ENCODE assay signal across 7 cellular contexts in the genomic region with DNA sequence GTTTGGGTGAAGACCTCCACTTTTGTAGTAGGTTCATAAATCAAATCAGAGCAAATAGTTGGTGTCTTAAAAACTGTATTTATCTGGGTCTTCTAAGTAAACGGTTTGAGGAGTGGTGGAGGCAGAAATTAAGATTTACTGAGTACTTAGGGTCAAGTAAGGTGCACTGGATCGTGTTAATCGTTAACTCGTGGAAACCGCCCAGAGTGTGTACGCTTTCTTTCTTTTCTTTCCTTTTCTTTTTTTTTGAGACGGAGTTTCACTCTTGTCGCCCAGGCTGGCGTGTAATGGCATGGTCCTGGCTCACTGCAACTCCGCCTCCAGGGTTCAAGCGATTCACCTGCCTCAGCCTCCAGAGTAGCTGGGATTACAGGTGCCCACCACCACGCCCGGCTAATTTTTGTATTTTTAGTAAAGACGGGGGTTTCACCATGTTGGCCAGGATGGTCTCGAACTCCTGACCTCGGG. TPM values are rescaled to one million over a fixed set of nuclear protein-coding genes. Genes with fewer than 3 reads are reported as not detected.
A peak's percentile ranks its signal among the peaks of the same experiment; 100 is the strongest.
DNase-seq lines count a peak whose midpoint lies in the region; ATAC-seq and TF ChIP-seq lines count a peak whose summit lies in the region.
"Not testable (repeated sequence)": the region's sequence is repeated elsewhere in the genome, so short reads cannot be mapped to it uniquely, and the experiment has no call there.
"Had no signal": no experiment of that assay in that cellular context is flagged by ENCODE, and none has a peak within 500 bp of the region (broad histone marks: within the 10 kb centered on the region; RNA-seq: fewer than 3 reads in every experiment).

No MANE protein-coding gene starts in this region.

- H3K27me3 Mint-ChIP-seq in Caco-2 (ENCODE audit: insufficient read depth, unreplicated experiment); activated naive CD8-positive, alpha-beta T cell treated with anti-CD3 and anti-CD28 coated beads, Interleukin-2, amount 10 ng/mL, durations not matched to agents 7 days and 5 days: not testable (repeated sequence)

- H3K9ac ChIP-seq in OCI-LY3 (ENCODE audit: low read length) = peak overlapping the region; percentile 59

- not testable (repeated sequence) for H3K27me3 ChIP-seq in Caco-2 (replicated peaks; ENCODE audit: control insufficient read depth, insufficient read depth, low read length); OCI-LY3 (ENCODE audit: low read depth, low read length)

- peak overlapping the region; percentile 49; the same call in 1 of the 2 replicates for H2AFZ ChIP-seq in OCI-LY3 (ENCODE audit: low read depth, low read length)

- H3K36me3 Mint-ChIP-seq in Caco-2 (ENCODE audit: insufficient read depth, unreplicated experiment) = peaks cover 16% of the 10 kb centered on the region
- H3K36me3 Mint-ChIP-seq in activated naive CD8-positive, alpha-beta T cell treated with anti-CD3 and anti-CD28 coated beads, Interleukin-2, amount 10 ng/mL, durations not matched to agents 7 days and 5 days = not testable (repeated sequence)
- H3K36me3 Mint-ChIP-seq in stimulated activated effector memory CD8-positive, alpha-beta T cell treated with anti-CD3 and anti-CD28 coated beads, Interleukin-12 subunit alpha, Interleukin-12 subunit beta, amount 100 ng/mL, for 72 hours = peaks cover 24% of the 10 kb centered on the region

- not testable (repeated sequence) for TF ChIP-seq CTCF in Caco-2 (IDR thresholded peaks at IDR 0.05; ENCODE audit: insufficient read depth in 1 of 2, low read depth in 1 of 2, low read length in 1 of 2, severe bottlenecking in 1 of 2, unreplicated experiment in 1 of 2); OCI-LY3 (IDR thresholded peaks at IDR 0.05; ENCODE audit: low read depth, low read length); fibroblast of pulmonary artery (IDR thresholded peaks at IDR 0.05; ENCODE audit: low read length, missing control alignments); mucosa of descending colon (IDR thresholded peaks at IDR 0.05)

- peak in 1 of 2 experiments; percentile 23 for DNase-seq in Caco-2
- not testable (repeated sequence) for DNase-seq in activated naive CD8-positive, alpha-beta T cell treated with anti-CD3 and anti-CD28 coated beads, Interleukin-2, amount 10 ng/mL, durations not matched to agents 7 days and 5 days; fibroblast of pulmonary artery (ENCODE audit: low read depth); stimulated activated effector memory CD8-positive, alpha-beta T cell treated with anti-CD3 and anti-CD28 coated beads, Interleukin-12 subunit alpha, Interleukin-12 subunit beta, amount 100 ng/mL, for 72 hours (ENCODE audit: low spot score in 2 of 2)
- peak in 1 of 3 donors; percentile 74 for DNase-seq in mucosa of descending colon

- H3K4me2 ChIP-seq in OCI-LY3 (ENCODE audit: low read length) = peak overlapping the region; percentile 62

- peaks cover 16% of the 10 kb centered on the region for H3K4me1 Mint-ChIP-seq in Caco-2 (ENCODE audit: low read depth, unreplicated experiment)
- peaks cover 28% of the 10 kb centered on the region for H3K4me1 Mint-ChIP-seq in activated naive CD8-positive, alpha-beta T cell treated with anti-CD3 and anti-CD28 coated beads, Interleukin-2, amount 10 ng/mL, durations not matched to agents 7 days and 5 days
- H3K4me1 Mint-ChIP-seq in stimulated activated effector memory CD8-positive, alpha-beta T cell treated with anti-CD3 and anti-CD28 coated beads, Interleukin-12 subunit alpha, Interleukin-12 subunit beta, amount 100 ng/mL, for 72 hours = peaks cover 27% of the 10 kb centered on the region

- H3K79me2 ChIP-seq in OCI-LY3 (ENCODE audit: low read length) = not testable (repeated sequence)

- not testable (repeated sequence) for H4K20me1 ChIP-seq in OCI-LY3 (ENCODE audit: insufficient read depth, low read length)

- CTCF ChIA-PET in Caco-2 (lab: Charles Lee) = interaction anchor here (0.6 to 1.4 kb wide), 11 partner anchors 23 to 285 kb away, joined by 3 to 19 read pairs (median 5); partner anchors contain the start of gene DDR1

- H3K4me3 ChIP-seq in Caco-2 (ENCODE audit: low read depth, low read length) = peak overlapping the region; percentile 76
- H3K4me3 ChIP-seq in OCI-LY3 (ENCODE audit: low read length) = peak overlapping the region; percentile 99
- H3K4me3 ChIP-seq in fibroblast of pulmonary artery (replicated peaks; ENCODE audit: low read depth, low read length) = peak overlapping the region; percentile 82
- H3K4me3 ChIP-seq in mucosa of descending colon = peak overlapping the region; percentile 70

- POLR2A ChIA-PET in Caco-2 (lab: Charles Lee) = interaction anchor here (0.6 to 1.0 kb wide), 3 partner anchors 25 to 640 kb away, joined by 3 to 6 read pairs (median 3); partner anchors contain the start of genes NFKBIL1 and TUBB
- POLR2A ChIA-PET in activated naive CD8-positive, alpha-beta T cell treated with anti-CD3 and anti-CD28 coated beads, Interleukin-2, amount 10 ng/mL, durations not matched to agents 7 days and 5 days (lab: Charles Lee) = interaction anchor here (0.6 to 2.3 kb wide), 5 partner anchors 77 to 693 kb away, joined by 3 to 7 read pairs (median 5); partner anchors contain the start of genes IER3 and MDC1

- H3K9me3 Mint-ChIP-seq in Caco-2 (ENCODE audit: unreplicated experiment); activated naive CD8-positive, alpha-beta T cell treated with anti-CD3 and anti-CD28 coated beads, Interleukin-2, amount 10 ng/mL, durations not matched to agents 7 days and 5 days; stimulated activated effector memory CD8-positive, alpha-beta T cell treated with anti-CD3 and anti-CD28 coated beads, Interleukin-12 subunit alpha, Interleukin-12 subunit beta, amount 100 ng/mL, for 72 hours: not testable (repeated sequence)

- not testable (repeated sequence) for H3K27ac ChIP-seq in OCI-LY3 (ENCODE audit: low read length)

- peak overlapping the region; percentile 60 for H3K27ac Mint-ChIP-seq in Caco-2 (ENCODE audit: unreplicated experiment)
- not testable (repeated sequence) for H3K27ac Mint-ChIP-seq in activated naive CD8-positive, alpha-beta T cell treated with anti-CD3 and anti-CD28 coated beads, Interleukin-2, amount 10 ng/mL, durations not matched to agents 7 days and 5 days
- H3K27ac Mint-ChIP-seq in stimulated activated effector memory CD8-positive, alpha-beta T cell treated with anti-CD3 and anti-CD28 coated beads, Interleukin-12 subunit alpha, Interleukin-12 subunit beta, amount 100 ng/mL, for 72 hours = peak overlapping the region; percentile 91

- not testable (repeated sequence) for ATAC-seq in activated naive CD8-positive, alpha-beta T cell treated with anti-CD3 and anti-CD28 coated beads, Interleukin-2, amount 10 ng/mL, durations not matched to agents 7 days and 5 days (ENCODE audit: low read depth); stimulated activated effector memory CD8-positive, alpha-beta T cell treated with anti-CD3 and anti-CD28 coated beads, Interleukin-12 subunit alpha, Interleukin-12 subunit beta, amount 100 ng/mL, for 72 hours
- ATAC-seq in mucosa of descending colon = peak; percentile 62

- H3K36me3 ChIP-seq in Caco-2 (ENCODE audit: control insufficient read depth, insufficient read depth, low read length); OCI-LY3 (replicated peaks; ENCODE audit: low read depth, low read length); mucosa of descending colon (ENCODE audit: low read depth): not testable (repeated sequence)

- H3K4me3 Mint-ChIP-seq in Caco-2 (ENCODE audit: unreplicated experiment) = peak overlapping the region; percentile 90
- peak overlapping the region; percentile 98 for H3K4me3 Mint-ChIP-seq in activated naive CD8-positive, alpha-beta T cell treated with anti-CD3 and anti-CD28 coated beads, Interleukin-2, amount 10 ng/mL, durations not matched to agents 7 days and 5 days
- peak overlapping the region; percentile 94 for H3K4me3 Mint-ChIP-seq in stimulated activated effector memory CD8-positive, alpha-beta T cell treated with anti-CD3 and anti-CD28 coated beads, Interleukin-12 subunit alpha, Interleukin-12 subunit beta, amount 100 ng/mL, for 72 hours

- intact Hi-C loops in Caco-2 (cut with micrococcal nuclease; ENCODE audit: unreplicated experiment); mucosa of descending colon (cut with DNase I, micrococcal nuclease): not testable (repeated sequence)

- not testable (repeated sequence) for H3K9me3 ChIP-seq in Caco-2; OCI-LY3 (ENCODE audit: insufficient read depth, low read length); mucosa of descending colon

- H3K4me1 ChIP-seq in Caco-2; mucosa of descending colon (ENCODE audit: low read depth): not testable (repeated sequence)
- H3K4me1 ChIP-seq in OCI-LY3 (ENCODE audit: low read length) = peaks cover 12% of the 10 kb centered on the region

- BruUV-seq in Caco-2 (replicated peaks; lab: Mats Ljungman, UMichigan) = not testable (repeated sequence)

RNA-seq across cellular contexts. Expression of gene GTF2H4, which starts 0.7 kb away (rescaled TPM):
- total RNA-seq in Caco-2 (2022) (40.6 and 43.6 TPM in 2 replicates), mucosa of descending colon (10 to 100 TPM; 17.0 to 25.3 (median 25.0) TPM)
- total RNA-seq in activated naive CD8-positive, alpha-beta T cell treated with anti-CD3 and anti-CD28 coated beads, Interleukin-2, amount 10 ng/mL, durations not matched to agents 7 days and 5 days = 10 to 100 TPM; 26.7 to 36.2 TPM

RNA-seq across cellular contexts. Expression of gene VARS2, which starts 6.7 kb away (rescaled TPM):
- total RNA-seq in Caco-2 (2022) = 32.1 and 37.5 TPM in 2 replicates
- total RNA-seq in activated naive CD8-positive, alpha-beta T cell treated with anti-CD3 and anti-CD28 coated beads, Interleukin-2, amount 10 ng/mL, durations not matched to agents 7 days and 5 days = 10 to 100 TPM; 38.0 to 43.1 TPM
- total RNA-seq in mucosa of descending colon = 10 to 100 TPM; 20.9 to 27.6 (median 27.3) TPM

RNA-seq across cellular contexts. Expression of gene DDR1, which starts 23.0 kb away (rescaled TPM):
- 113 and 115 TPM in 2 replicates for total RNA-seq in Caco-2 (2022)
- total RNA-seq in activated naive CD8-positive, alpha-beta T cell treated with anti-CD3 and anti-CD28 coated beads, Interleukin-2, amount 10 ng/mL, durations not matched to agents 7 days and 5 days = 10 to 100 TPM; 10.9 to 11.3 TPM
- 100 to 1,000 TPM; 145 to 336 (median 271) TPM for total RNA-seq in mucosa of descending colon

RNA-seq across cellular contexts. Expression of gene SFTA2, which starts 24.6 kb away (rescaled TPM):
- 6.6 and 9.6 TPM in 2 replicates for total RNA-seq in Caco-2 (2022)
- not detected for total RNA-seq in activated naive CD8-positive, alpha-beta T cell treated with anti-CD3 and anti-CD28 coated beads, Interleukin-2, amount 10 ng/mL, durations not matched to agents 7 days and 5 days
- not detected for total RNA-seq in mucosa of descending colon
- total RNA-seq: left cardiac atrium had no signal

RNA-seq across cellular contexts. Expression of gene MUCL3, which starts 33.4 kb away (rescaled TPM):
- total RNA-seq in Caco-2 (2022) = 0.16 TPM in 1 of 2 replicates, not detected in the other
- not detected for total RNA-seq in activated naive CD8-positive, alpha-beta T cell treated with anti-CD3 and anti-CD28 coated beads, Interleukin-2, amount 10 ng/mL, durations not matched to agents 7 days and 5 days
- total RNA-seq in mucosa of descending colon = under 1 TPM in 1 of 3 donors, not detected in 2; 0.07 TPM
- total RNA-seq: left cardiac atrium had no signal
